9 cellular contexts compared by ENCODE assay signal in the genomic region with DNA sequence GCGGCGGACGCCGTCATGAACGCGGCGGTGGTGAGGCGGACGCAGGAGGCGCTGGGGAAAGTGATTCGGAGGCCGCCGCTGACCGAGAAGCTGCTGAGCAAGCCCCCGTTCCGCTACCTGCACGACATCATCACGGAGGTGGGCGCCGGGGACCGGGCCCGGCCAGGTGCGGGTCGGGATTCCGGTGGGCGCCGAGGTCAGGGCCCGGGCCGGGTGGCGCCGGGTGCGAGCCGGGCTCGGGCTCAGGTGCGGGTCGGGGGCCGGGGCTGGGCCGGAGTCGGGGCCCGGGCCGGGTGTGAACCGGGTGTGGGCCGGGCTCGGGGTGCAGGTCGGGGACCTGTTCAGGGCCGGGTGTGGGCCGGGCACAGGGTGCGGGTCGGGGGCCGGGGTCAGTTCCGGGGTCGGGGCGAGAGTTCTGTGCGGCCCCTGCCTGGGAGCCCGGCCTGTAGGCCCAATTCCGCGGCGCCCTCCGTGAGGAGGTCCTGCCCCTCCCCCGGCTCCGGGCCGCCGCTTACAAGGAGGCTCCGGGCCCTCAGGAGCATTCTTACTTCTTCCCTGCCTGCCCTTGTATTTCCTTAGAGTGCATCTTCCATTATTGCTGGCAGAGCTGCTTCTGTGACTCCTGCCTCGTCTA. TPM values are rescaled to one million over a fixed set of nuclear protein-coding genes. Genes with fewer than 3 reads are reported as not detected.
A peak's percentile ranks its signal among the peaks of the same experiment; 100 is the strongest.
DNase-seq lines count a peak whose midpoint lies in the region; ATAC-seq, FAIRE-seq and TF ChIP-seq lines count a peak whose summit lies in the region.
"Had no signal": no experiment of that assay in that cellular context is flagged by ENCODE, and none has a peak within 500 bp of the region (broad histone marks: within the 10 kb centered on the region; RNA-seq: fewer than 3 reads in every experiment).

No MANE protein-coding gene starts in this region.

- no peaks in the 10 kb centered on the region for H3K9me2 ChIP-seq in OCI-LY1 (ENCODE audit: low read depth, low read length)

- no peak for TF ChIP-seq RAD21 in H1 (IDR thresholded peaks at IDR 0.05 in 1 of 2, conservative IDR thresholded peaks at IDR 0.05 in 1 of 2; ENCODE audit: low read depth in 2 of 2, low read length in 2 of 2)

- no peak overlapping the region for H3K14ac ChIP-seq in H1 (ENCODE audit: insufficient read length)

- peaks cover 0 to 2% (median 2%) of the 10 kb centered on the region in 5 donors for H3K27me3 Mint-ChIP-seq in naive thymus-derived CD8-positive, alpha-beta T cell

- H3K9ac ChIP-seq in OCI-LY1 (ENCODE audit: low read length) (peak overlapping the region; percentile 70), H1 (replicated peaks in 1 of 4; ENCODE audit: extremely low read depth in 1 of 4, low read depth in 3 of 4, low read length in 3 of 4) (peak overlapping the region in 2 of 4 experiments; percentile 80 to 82; a peak in 3 of 7 replicates)

- TF ChIP-seq CTCF in HFF-Myc (IDR thresholded peaks at IDR 0.05; ENCODE audit: low read depth, low read length, missing control alignments) (no peak), OCI-LY1 (IDR thresholded peaks at IDR 0.05; ENCODE audit: low read length) (no peak), H1 (IDR thresholded peaks at IDR 0.05; ENCODE audit: control extremely low read depth in 1 of 3, insufficient read depth in 1 of 3, low read depth in 1 of 3, low read length in 3 of 3) (no peak)

- H3K36me3 ChIP-seq in OCI-LY1 (ENCODE audit: insufficient read depth, low read length) (no peaks in the 10 kb centered on the region), H1 (ENCODE audit: control insufficient read depth in 2 of 4, insufficient read depth in 4 of 4, low read length in 3 of 4) (peaks cover 0 to 4% (median 0%) of the 10 kb centered on the region in 4 experiments; a peak in 1 of 8 replicates)

- peaks cover 8% of the 10 kb centered on the region for H3K27me3 ChIP-seq in OCI-LY1 (ENCODE audit: insufficient read depth, low read length)
- H3K27me3 ChIP-seq in H1 (replicated peaks in 1 of 4; ENCODE audit: control insufficient read depth in 3 of 4, extremely low read depth in 1 of 4, insufficient read depth in 3 of 4, low read length in 3 of 4), result no peaks in the 10 kb centered on the region; a peak in 1 of 7 replicates

- no peak overlapping the region for H3K23ac ChIP-seq in H1 (ENCODE audit: insufficient read length)

- TF ChIP-seq POLR2A in H1 (IDR thresholded peaks at IDR 0.05; ENCODE audit: control extremely low read depth in 1 of 2, low read depth in 2 of 2, low read length in 2 of 2), result no peak

- H3F3A ChIP-seq in OCI-LY1 (ENCODE audit: insufficient read depth, low read length), result no peaks in the 10 kb centered on the region

- peaks cover 0 to 8% (median under 1%) of the 10 kb centered on the region in 3 donors for H3K36me3 Mint-ChIP-seq in naive thymus-derived CD8-positive, alpha-beta T cell

- no peak overlapping the region; the same call in 1 of the 2 replicates for H3K18ac ChIP-seq in H1 (ENCODE audit: extremely low read depth, low read length)

- no peak overlapping the region for H2BK20ac ChIP-seq in H1 (ENCODE audit: low read length)

- 7% methylated on average over 3 of the region's 65 CpGs; no CpG with 5 or more reads in 1 of the 2 experiments for WGBS in H1 (ENCODE audit: extremely low coverage in 1 of 2, insufficient coverage in 1 of 2, insufficient read length in 1 of 2, insufficient replicate concordance in 2 of 2, low coverage in 1 of 2, low lambda C conversion rate in 2 of 2, missing lambda C conversion rate in 1 of 2), 2 experiments

- H3K4me2 ChIP-seq in OCI-LY1 (ENCODE audit: low read length) (peak overlapping the region; percentile 92), H1 (ENCODE audit: insufficient read depth in 1 of 2, low read depth in 2 of 2, low read length in 2 of 2) (peak overlapping the region; percentile 89 to 99)

- H3K23me2 ChIP-seq in H1 (ENCODE audit: low read depth, low read length), result peaks cover 5% of the 10 kb centered on the region

- H3K9me3 ChIP-seq in OCI-LY1 (ENCODE audit: low read length) (no peaks in the 10 kb centered on the region), H1 (ENCODE audit: insufficient read depth in 2 of 2, low read depth in 1 of 2, low read length in 1 of 2) (no peaks in the 10 kb centered on the region)

- H3K79me2 ChIP-seq in OCI-LY1 (ENCODE audit: insufficient read depth, low read length), result no peaks in the 10 kb centered on the region
- 0 out of 4 replicates have a peak, but pooled peaks cover 0 to 4% of the 10 kb centered on the region in 2 experiments for H3K79me2 ChIP-seq in H1 (ENCODE audit: control insufficient read depth in 1 of 2, insufficient read depth in 2 of 2, low read length in 2 of 2)

- no peak overlapping the region for H2BK12ac ChIP-seq in H1 (ENCODE audit: low read depth, low read length)

- H3K4ac ChIP-seq in H1 (replicated peaks; ENCODE audit: insufficient read length, low read depth, low read length), result no peak overlapping the region

- H2BK15ac ChIP-seq in H1 (ENCODE audit: low read length), result no peak overlapping the region

- ATAC-seq in naive thymus-derived CD8-positive, alpha-beta T cell, result peak; percentile 53 to 62

- H2AK5ac ChIP-seq in H1 (ENCODE audit: low read depth, low read length), result no peak overlapping the region

- H2BK5ac ChIP-seq in H1 (ENCODE audit: low read depth, low read length), result no peak overlapping the region

- H3K4me3 Mint-ChIP-seq in naive thymus-derived CD8-positive, alpha-beta T cell, result peak overlapping the region; percentile 69 to 90 (median 82)

- peak overlapping the region in 6 of 10 donors; percentile 53 to 82 (median 69) for H3K27ac Mint-ChIP-seq in naive thymus-derived CD8-positive, alpha-beta T cell

- H3K4me3 ChIP-seq in HFF-Myc (replicated peaks; ENCODE audit: low read depth, low read length) (peak overlapping the region; percentile 66), OCI-LY1 (ENCODE audit: low read depth, low read length, poor library complexity, severe bottlenecking) (peak overlapping the region; percentile 69), H1 (ENCODE audit: extremely low read depth in 1 of 4, insufficient read depth in 2 of 4, low read depth in 3 of 4, low read length in 4 of 4) (peak overlapping the region; percentile 65 to 91 (median 66))

- H4K5ac ChIP-seq in H1 (ENCODE audit: insufficient read length, low read depth, low read length), result no peak overlapping the region

- no peaks in the 10 kb centered on the region for H3K9me3 Mint-ChIP-seq in naive thymus-derived CD8-positive, alpha-beta T cell

- no peak overlapping the region for H2BK120ac ChIP-seq in H1 (replicated peaks; ENCODE audit: low read depth, low read length)

- H2AFZ ChIP-seq in OCI-LY1 (ENCODE audit: low read length) (no peak overlapping the region), H1 (ENCODE audit: low read length) (peak overlapping the region; percentile 41; the same call in 1 of the 2 replicates)

- H3K4me1 Mint-ChIP-seq in naive thymus-derived CD8-positive, alpha-beta T cell, result peaks cover 7 to 22% (median 15%) of the 10 kb centered on the region in 4 donors

- POLR2A ChIA-PET in H1 (lab: Charles Lee; ENCODE audit: partially characterized antibody), result interaction anchor here (0.6 to 1.2 kb wide), 2 partner anchors 13 to 36 kb away, joined by 3 read pairs; no protein-coding TSS in a partner anchor
- POLR2A ChIA-PET in naive thymus-derived CD8-positive, alpha-beta T cell (lab: Charles Lee), result interaction anchor here (1.2 kb wide), 1 partner anchor 32 kb away, joined by 3 read pairs; no protein-coding TSS in a partner anchor

- CTCF ChIA-PET in H1 (lab: Charles Lee; ENCODE audit: partially characterized antibody), result interaction anchor here (1.3 to 2.8 kb wide), 2 partner anchors 16 to 48 kb away, joined by 4 to 11 read pairs; no protein-coding TSS in a partner anchor

- H4K20me1 ChIP-seq in OCI-LY1 (ENCODE audit: insufficient read depth, low read length) (no peaks in the 10 kb centered on the region), H1 (replicated peaks in 1 of 2; ENCODE audit: control insufficient read depth in 1 of 2, insufficient read depth in 2 of 2, low read length in 2 of 2) (peaks cover 0 to 7% of the 10 kb centered on the region in 2 experiments)

- H3K27ac ChIP-seq in OCI-LY1 (ENCODE audit: low read depth, low read length, poor library complexity, severe bottlenecking), result no peak overlapping the region
- no peak overlapping the region for H3K27ac ChIP-seq in H1 (ENCODE audit: low read depth, low read length)

- no peak overlapping the region for H4K91ac ChIP-seq in H1 (replicated peaks; ENCODE audit: insufficient read length, low read length)

- H3K4me1 ChIP-seq in OCI-LY1 (ENCODE audit: insufficient read depth, low read length, severe bottlenecking) (peaks cover 15% of the 10 kb centered on the region), H1 (replicated peaks in 1 of 4; ENCODE audit: control insufficient read depth in 3 of 4, insufficient read depth in 4 of 4, low read length in 3 of 4) (peaks cover 0 to 10% (median 0%) of the 10 kb centered on the region in 4 experiments; a peak in 2 of 7 replicates)

- no peak for FAIRE-seq in H1 (lab: Jason Lieb, UNC)
- FAIRE-seq: colon had no signal

- no peak for TF ChIP-seq EP300 in H1 (IDR thresholded peaks at IDR 0.05; ENCODE audit: borderline replicate concordance in 1 of 2, low read depth in 2 of 2, low read length in 2 of 2)

- no peak overlapping the region for H3K56ac ChIP-seq in H1 (replicated peaks; ENCODE audit: insufficient read length, low read depth, low read length)

- DNase-seq in NCI-H82 (lab: John Stamatoyannopoulos, UW) (peak; percentile 31), NCI-H82 treated with DMSO at 0.1 percent for 48 hours (lab: John Stamatoyannopoulos, UW; ENCODE audit: unreplicated experiment) (no peak), HFF-Myc (ENCODE audit: extremely low read depth, low read depth) (no peak), H1 (ENCODE audit: low read depth in 1 of 2, low spot score in 2 of 2) (peak in 1 of 2 experiments; percentile 64), OCI-M2 (lab: John Stamatoyannopoulos, UW; ENCODE audit: unreplicated experiment) (no peak), DMS79 treated with DMSO at 0.1 percent for 48 hours (lab: John Stamatoyannopoulos, UW) (no peak)
- DNase-seq in naive thymus-derived CD8-positive, alpha-beta T cell, result peak in 3 of 10 donors; percentile 3 to 15 (median 7)

- H3K79me1 ChIP-seq in H1 (ENCODE audit: low read depth, low read length), result no peaks in the 10 kb centered on the region; the same call in 1 of the 2 replicates

- no peak overlapping the region; the same call in 1 of the 2 replicates for H4K8ac ChIP-seq in H1 (ENCODE audit: extremely low read depth, insufficient read depth, low read length)

RNA-seq across cellular contexts. Expression of a gene that starts 0.4 kb away (rescaled TPM):
- total RNA-seq in H1 (2021; fragmentation: NEBNext Ultra II Directional; extraction: Animal tissue kit (Norgen Biotek cat#: 25700)), result 15.9 and 17.5 TPM in 2 replicates
- 2.3 and 2.8 TPM in 2 replicates for polyA plus RNA-seq in H1 (2011; rRNA removed)
- polyA plus RNA-seq in H1 (2011; cell fraction: cytosol; rRNA removed), result 4.4 TPM
- 2.4 TPM for polyA plus RNA-seq in H1 (2011; cell fraction: nucleus; rRNA removed)
- polyA plus RNA-seq in H1 (2012, experiment 1 of 2), result 10.7 to 16.8 TPM (median 13.9 TPM) in 4 replicates
- polyA plus RNA-seq in H1 (2012, experiment 2 of 2), result 0.98 TPM
- 9.9 TPM for polyA plus RNA-seq in H1 (2013, experiment 1 of 2)
- polyA plus RNA-seq in H1 (2013, experiment 2 of 2), result 8.7 TPM
- 3.5 and 8.0 TPM in 2 replicates for polyA minus RNA-seq in H1 (2011; rRNA and poly(A)+ RNA removed)
- polyA minus RNA-seq in H1 (2011; cell fraction: cytosol; rRNA and poly(A)+ RNA removed), result 6.5 TPM
- 4.1 TPM for polyA minus RNA-seq in H1 (2011; cell fraction: nucleus; rRNA and poly(A)+ RNA removed)
- 1 to 10 TPM; 8.3 to 9.8 TPM for total RNA-seq in naive thymus-derived CD8-positive, alpha-beta T cell
- 1 to 10 TPM; 4.8 to 6.7 (median 5.0) TPM for polyA plus RNA-seq in naive thymus-derived CD8-positive, alpha-beta T cell

RNA-seq across cellular contexts. Expression of a gene that starts 32.4 kb away (rescaled TPM):
- 5.5 TPM in 2 replicates for total RNA-seq in H1 (2021; fragmentation: NEBNext Ultra II Directional; extraction: Animal tissue kit (Norgen Biotek cat#: 25700))
- 0.91 and 0.99 TPM in 2 replicates for polyA plus RNA-seq in H1 (2011; rRNA removed)
- polyA plus RNA-seq in H1 (2011; cell fraction: cytosol; rRNA removed), result 0.78 TPM
- polyA plus RNA-seq in H1 (2011; cell fraction: nucleus; rRNA removed), result 2.3 TPM
- 2.0 to 2.9 TPM (median 2.3 TPM) in 4 replicates for polyA plus RNA-seq in H1 (2012, experiment 1 of 2)
- polyA plus RNA-seq in H1 (2012, experiment 2 of 2), result 0.73 TPM
- 1.5 TPM for polyA plus RNA-seq in H1 (2013, experiment 1 of 2)
- 1.6 TPM for polyA plus RNA-seq in H1 (2013, experiment 2 of 2)
- polyA minus RNA-seq in H1 (2011; rRNA and poly(A)+ RNA removed), result 4.9 and 7.3 TPM in 2 replicates
- 3.7 TPM for polyA minus RNA-seq in H1 (2011; cell fraction: cytosol; rRNA and poly(A)+ RNA removed)
- 7.2 TPM for polyA minus RNA-seq in H1 (2011; cell fraction: nucleus; rRNA and poly(A)+ RNA removed)
- 10 to 100 TPM; 10.3 to 11.1 TPM for total RNA-seq in naive thymus-derived CD8-positive, alpha-beta T cell
- polyA plus RNA-seq in naive thymus-derived CD8-positive, alpha-beta T cell, result 1 to 10 TPM; 4.0 to 6.5 (median 4.7) TPM
